Comparison of ENCODE assay signal across 22 cellular contexts in the genomic region with DNA sequence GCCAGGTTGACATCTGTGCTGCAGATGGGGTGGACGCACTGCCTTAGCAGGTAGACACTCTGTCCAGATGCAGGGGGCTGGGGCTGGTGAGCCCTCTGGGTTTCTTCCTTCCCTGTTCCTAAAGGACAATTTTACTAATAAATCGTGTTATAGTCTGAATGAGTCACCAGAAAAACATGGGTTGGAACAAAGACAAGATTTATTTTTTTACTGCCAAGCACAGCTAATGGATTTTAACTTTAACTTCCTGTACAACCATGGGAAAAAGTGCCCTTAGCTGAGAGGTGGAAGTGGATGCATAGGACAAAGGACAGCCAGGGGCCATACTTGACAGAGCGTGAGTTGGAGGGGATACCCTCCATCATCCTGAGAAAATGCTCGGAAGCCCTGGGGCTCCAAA.
DNase-seq lines count a peak whose midpoint lies in the region; ATAC-seq and TF ChIP-seq lines count a peak whose summit lies in the region.
"Had no signal": no experiment of that assay in that cellular context is flagged by ENCODE, and none has a peak within 500 bp of the region (broad histone marks: within the 10 kb centered on the region; RNA-seq: fewer than 3 reads in every experiment).

No MANE protein-coding gene starts in this region.

- ATAC-seq in GM19328 (IDR thresholded peaks at IDR 0.05; ENCODE audit: unreplicated experiment) (no peak), HG03520 (IDR thresholded peaks at IDR 0.05; ENCODE audit: unreplicated experiment) (no peak), GM18520 (IDR thresholded peaks at IDR 0.05; ENCODE audit: unreplicated experiment) (no peak)
- ATAC-seq in activated CD8-positive, alpha-beta memory T cell treated with anti-CD3 and anti-CD28 coated beads, Interleukin-2, amount 10 ng/mL, durations not matched to agents 7 days and 5 days = no peak
- ATAC-seq: CD8-positive, alpha-beta T cell had no signal

- H3K27me3 Mint-ChIP-seq in HFFc6 (ENCODE audit: insufficient read depth) = no peaks in the 10 kb centered on the region; the same call in 1 of the 2 replicates
- no peaks in the 10 kb centered on the region for H3K27me3 Mint-ChIP-seq in chondrocyte (ENCODE audit: low read depth)
- no peaks in the 10 kb centered on the region for H3K27me3 Mint-ChIP-seq in activated CD8-positive, alpha-beta memory T cell treated with anti-CD3 and anti-CD28 coated beads, Interleukin-2, amount 10 ng/mL, durations not matched to agents 7 days and 5 days

- peak overlapping the region; percentile 44; the same call in 1 of the 2 replicates for H3K27ac ChIP-seq in RWPE1
- H3K27ac ChIP-seq: HL-60, SJSA1 had no signal

- H3K4me3 Mint-ChIP-seq in HFFc6 (no peak overlapping the region), chondrocyte (ENCODE audit: unreplicated experiment) (no peak overlapping the region)
- H3K4me3 Mint-ChIP-seq in activated CD8-positive, alpha-beta memory T cell treated with anti-CD3 and anti-CD28 coated beads, Interleukin-2, amount 10 ng/mL, durations not matched to agents 7 days and 5 days = no peak overlapping the region
- H3K4me3 Mint-ChIP-seq: CD8-positive, alpha-beta T cell; H9; T-helper 1 cell treated with Interleukin-12 subunit alpha and Interleukin-12 subunit beta and Interleukin-4 antibody, amounts not matched to agents 30 μg/mL and 1 μg/mL, for 36 hours had no signal

- H3K36me3 Mint-ChIP-seq in HFFc6 (ENCODE audit: low read depth) (peaks cover 4% of the 10 kb centered on the region; the same call in 1 of the 2 replicates), chondrocyte (ENCODE audit: low read depth) (no peaks in the 10 kb centered on the region)
- no peaks in the 10 kb centered on the region for H3K36me3 Mint-ChIP-seq in activated CD8-positive, alpha-beta memory T cell treated with anti-CD3 and anti-CD28 coated beads, Interleukin-2, amount 10 ng/mL, durations not matched to agents 7 days and 5 days
- H3K36me3 Mint-ChIP-seq: CD8-positive, alpha-beta T cell had no signal

- peaks cover 74% of the 10 kb centered on the region for H3K9me3 Mint-ChIP-seq in HFFc6
- H3K9me3 Mint-ChIP-seq in chondrocyte (ENCODE audit: low read depth) = peaks cover 33% of the 10 kb centered on the region
- H3K9me3 Mint-ChIP-seq in activated CD8-positive, alpha-beta memory T cell treated with anti-CD3 and anti-CD28 coated beads, Interleukin-2, amount 10 ng/mL, durations not matched to agents 7 days and 5 days (ENCODE audit: low read depth) = peaks cover 2% of the 10 kb centered on the region
- H3K9me3 Mint-ChIP-seq: T-helper 1 cell treated with Interleukin-12 subunit alpha and Interleukin-12 subunit beta and Interleukin-4 antibody, amounts not matched to agents 30 μg/mL and 1 μg/mL, for 36 hours had no signal

- CTCF ChIA-PET in RWPE1 (lab: Yijun Ruan, JAX) = interaction anchor here (0.6 to 0.9 kb wide), 2 partner anchors 11 to 14 kb away, joined by 3 to 4 read pairs; no protein-coding TSS in a partner anchor
- CTCF ChIA-PET in activated CD8-positive, alpha-beta memory T cell treated with anti-CD3 and anti-CD28 coated beads, Interleukin-2, amount 10 ng/mL, durations not matched to agents 7 days and 5 days (lab: Charles Lee) = no interaction called here

- TF ChIP-seq CTCF in HFFc6 (IDR thresholded peaks at IDR 0.05) = no peak
- no peak for TF ChIP-seq CTCF in RWPE1 (conservative IDR thresholded peaks at IDR 0.05; ENCODE audit: low read depth)
- no peak for TF ChIP-seq CTCF in chondrocyte (IDR thresholded peaks at IDR 0.05)

- no peaks in the 10 kb centered on the region for H3K4me1 Mint-ChIP-seq in HFFc6 (ENCODE audit: low read depth)
- no peaks in the 10 kb centered on the region for H3K4me1 Mint-ChIP-seq in chondrocyte (ENCODE audit: low read depth)
- no peaks in the 10 kb centered on the region for H3K4me1 Mint-ChIP-seq in activated CD8-positive, alpha-beta memory T cell treated with anti-CD3 and anti-CD28 coated beads, Interleukin-2, amount 10 ng/mL, durations not matched to agents 7 days and 5 days
- H3K4me1 Mint-ChIP-seq: H9 had no signal

- DNase-seq in HFFc6 (peak; percentile 8), RWPE1 (ENCODE audit: low spot score) (no peak), chondrocyte (ENCODE audit: low spot score) (no peak)
- DNase-seq in activated CD8-positive, alpha-beta memory T cell treated with anti-CD3 and anti-CD28 coated beads, Interleukin-2, amount 10 ng/mL, durations not matched to agents 7 days and 5 days = no peak
- DNase-seq: ACHN; C1 segment of cervical spinal cord; CD8-positive, alpha-beta T cell; DND-41; H9; KG1; NCI-H1105; NCI-H146; NCI-H2029 treated with DMSO at 0.1 percent for 48 hours; NCI-H226; NCI-H510A treated with DMSO at 0.1 percent for 48 hours; NCI-H748 treated with DMSO at 0.1 percent for 48 hours had no signal

- H3K27ac Mint-ChIP-seq in HFFc6 (no peak overlapping the region), chondrocyte (ENCODE audit: unreplicated experiment) (peak overlapping the region; percentile 10)
- no peak overlapping the region for H3K27ac Mint-ChIP-seq in activated CD8-positive, alpha-beta memory T cell treated with anti-CD3 and anti-CD28 coated beads, Interleukin-2, amount 10 ng/mL, durations not matched to agents 7 days and 5 days
- H3K27ac Mint-ChIP-seq: CD8-positive, alpha-beta T cell; H9; T-helper 1 cell treated with Interleukin-12 subunit alpha and Interleukin-12 subunit beta and Interleukin-4 antibody, amounts not matched to agents 30 μg/mL and 1 μg/mL, for 36 hours had no signal

- POLR2A ChIA-PET in RWPE1 (lab: Yijun Ruan, JAX; ENCODE audit: low non-redundant PET) = no interaction called here
